13 cellular contexts compared by ENCODE assay signal in the genomic region with DNA sequence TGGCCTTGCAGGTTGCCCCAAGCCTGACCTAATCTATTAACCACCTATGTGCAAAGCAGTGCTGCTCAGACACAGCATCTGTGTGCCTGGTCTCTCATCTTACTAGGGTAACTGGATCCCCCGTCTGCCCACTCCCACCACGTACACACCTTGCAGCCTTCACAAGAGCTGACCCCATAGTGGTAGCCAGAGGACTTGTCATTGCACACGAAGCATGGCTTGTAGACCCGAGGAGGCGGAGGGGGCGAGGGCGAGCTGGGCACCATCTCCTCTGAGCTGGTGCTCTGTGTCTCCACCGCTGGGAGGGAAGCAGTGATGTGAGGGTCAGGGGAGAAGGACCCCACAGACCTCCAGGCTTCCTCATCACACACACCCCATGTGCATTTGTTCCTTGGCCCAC. TPM values are rescaled to one million over a fixed set of nuclear protein-coding genes. Genes with fewer than 3 reads are reported as not detected.
DNase-seq lines count a peak whose midpoint lies in the region; ATAC-seq and TF ChIP-seq lines count a peak whose summit lies in the region.
"Had no signal": no experiment of that assay in that cellular context is flagged by ENCODE, and none has a peak within 500 bp of the region (broad histone marks: within the 10 kb centered on the region; RNA-seq: fewer than 3 reads in every experiment).

No MANE protein-coding gene starts in this region.

- H3K27me3 Mint-ChIP-seq in CD4-positive, alpha-beta T cell = no peaks in the 10 kb centered on the region
- H3K27me3 Mint-ChIP-seq in activated CD8-positive, alpha-beta T cell treated with anti-CD3 and anti-CD28 coated beads for 36 hours = no peaks in the 10 kb centered on the region
- H3K27me3 Mint-ChIP-seq in naive B cell = no peaks in the 10 kb centered on the region

- H3K36me3 Mint-ChIP-seq in CD4-positive, alpha-beta T cell (ENCODE audit: low read depth) = peaks cover 72% of the 10 kb centered on the region
- peaks cover 24% of the 10 kb centered on the region for H3K36me3 Mint-ChIP-seq in activated CD8-positive, alpha-beta T cell treated with anti-CD3 and anti-CD28 coated beads for 36 hours (ENCODE audit: low read depth)
- no peaks in the 10 kb centered on the region for H3K36me3 Mint-ChIP-seq in naive B cell

- peak overlapping the region; percentile 31 for H3K27ac ChIP-seq in CD4-positive, alpha-beta T cell (ENCODE audit: low read depth, low read length)

- no peak for ATAC-seq in CD4-positive, alpha-beta T cell (ENCODE audit: poor library complexity)
- ATAC-seq in activated CD8-positive, alpha-beta T cell treated with anti-CD3 and anti-CD28 coated beads for 36 hours = no peak
- ATAC-seq in naive B cell (ENCODE audit: low read depth in 2 of 2) (no peak), GM21576 (IDR thresholded peaks at IDR 0.05; ENCODE audit: unreplicated experiment) (no peak)

- H3K27ac Mint-ChIP-seq in CD4-positive, alpha-beta T cell = peak overlapping the region; percentile 90
- H3K27ac Mint-ChIP-seq in activated CD8-positive, alpha-beta T cell treated with anti-CD3 and anti-CD28 coated beads for 36 hours = peak overlapping the region; percentile 95
- peak overlapping the region in 4 of 6 donors; percentile 69 to 91 (median 84) for H3K27ac Mint-ChIP-seq in naive B cell

- H3K9me3 ChIP-seq in CD4-positive, alpha-beta T cell (ENCODE audit: control insufficient read depth, low read length) = no peaks in the 10 kb centered on the region

- peaks cover 74% of the 10 kb centered on the region for H3K4me1 Mint-ChIP-seq in CD4-positive, alpha-beta T cell (ENCODE audit: low read depth)
- peaks cover 62% of the 10 kb centered on the region for H3K4me1 Mint-ChIP-seq in activated CD8-positive, alpha-beta T cell treated with anti-CD3 and anti-CD28 coated beads for 36 hours (ENCODE audit: low read depth)
- H3K4me1 Mint-ChIP-seq in naive B cell = peaks cover 63 to 82% (median 72%) of the 10 kb centered on the region in 3 donors

- intact Hi-C loops in CD4-positive, alpha-beta T cell (cut with DNase I, micrococcal nuclease) = no loop called here
- intact Hi-C loops in activated CD8-positive, alpha-beta T cell treated with anti-CD3 and anti-CD28 coated beads for 36 hours (cut with micrococcal nuclease) = loop anchor here (2.0 kb wide), 2 partner anchors 37 to 81 kb away; a partner anchor contains a TSS

- POLR2A ChIA-PET in CD4-positive, alpha-beta T cell (lab: Charles Lee) = interaction anchor here (1.3 to 3.5 kb wide), 5 partner anchors 35 to 108 kb away, joined by 4 to 17 read pairs (median 9); a partner anchor contains a TSS
- POLR2A ChIA-PET in activated CD8-positive, alpha-beta T cell treated with anti-CD3 and anti-CD28 coated beads for 36 hours (lab: Charles Lee) = interaction anchor here (1.2 to 7.7 kb wide), 9 partner anchors 9 to 83 kb away, joined by 3 to 78 read pairs (median 6); a partner anchor contains a TSS

- no peaks in the 10 kb centered on the region for H3K9me3 Mint-ChIP-seq in CD4-positive, alpha-beta T cell
- no peaks in the 10 kb centered on the region for H3K9me3 Mint-ChIP-seq in activated CD8-positive, alpha-beta T cell treated with anti-CD3 and anti-CD28 coated beads for 36 hours
- no peaks in the 10 kb centered on the region for H3K9me3 Mint-ChIP-seq in naive B cell

- no peaks in the 10 kb centered on the region for H3K27me3 ChIP-seq in CD4-positive, alpha-beta T cell (ENCODE audit: control insufficient read depth, insufficient read depth, low read length)

- H3K4me3 Mint-ChIP-seq in CD4-positive, alpha-beta T cell = peak overlapping the region; percentile 100
- H3K4me3 Mint-ChIP-seq in activated CD8-positive, alpha-beta T cell treated with anti-CD3 and anti-CD28 coated beads for 36 hours = no peak overlapping the region
- H3K4me3 Mint-ChIP-seq in naive B cell = peak overlapping the region in 1 of 8 donors; percentile 47

- TF ChIP-seq CTCF in CD4-positive, alpha-beta T cell (IDR thresholded peaks at IDR 0.05) = no peak
- no peak for TF ChIP-seq CTCF in activated CD8-positive, alpha-beta T cell treated with anti-CD3 and anti-CD28 coated beads for 36 hours (IDR thresholded peaks at IDR 0.05)

- no peak for DNase-seq in CD4-positive, alpha-beta T cell
- DNase-seq in activated CD8-positive, alpha-beta T cell treated with anti-CD3 and anti-CD28 coated beads for 36 hours = no peak
- DNase-seq in naive B cell (no peak), Ammon's horn (ENCODE audit: low spot score) (no peak), NCI-H524 treated with DMSO at 0.1 percent for 48 hours (lab: John Stamatoyannopoulos, UW) (no peak)
- DNase-seq: activated CD4-positive, CD25-positive, alpha-beta regulatory T cell; effector CD8-positive, alpha-beta T cell; Karpas-422; NCI-H2171; nucleus accumbens; stimulated activated CD4-positive, alpha-beta T cell treated with anti-CD3 and anti-CD28 coated beads, Interleukin-2, amount 100 ng/mL, for 24 hours had no signal

- CTCF ChIA-PET in CD4-positive, alpha-beta T cell (lab: Charles Lee) = interaction anchor here (8.3 kb wide), 1 partner anchor 36 kb away, joined by 68 read pairs; a partner anchor contains a TSS
- CTCF ChIA-PET in activated CD8-positive, alpha-beta T cell treated with anti-CD3 and anti-CD28 coated beads for 36 hours (lab: Charles Lee) = interaction anchor here (1.8 to 9.7 kb wide), 13 partner anchors 10 to 137 kb away, joined by 5 to 213 read pairs (median 23); a partner anchor contains a TSS

RNA-seq across cellular contexts. Expression of a gene that starts 8.4 kb away (rescaled TPM):
- total RNA-seq in CD4-positive, alpha-beta T cell = 100 to 1,000 TPM; 166 to 180 TPM
- total RNA-seq in activated CD8-positive, alpha-beta T cell treated with anti-CD3 and anti-CD28 coated beads for 36 hours = 100 to 1,000 TPM; 121 to 137 TPM
- 100 to 1,000 TPM in 1 of 6 donors, 10 to 100 TPM in 5; 63.2 to 174 (median 96.4) TPM for polyA plus RNA-seq in naive B cell (ENCODE audit: low read depth in 6 of 6)

RNA-seq across cellular contexts. Expression of a gene that starts 16.5 kb away (rescaled TPM):
- total RNA-seq in CD4-positive, alpha-beta T cell = 10 to 100 TPM; 14.0 to 15.8 TPM
- total RNA-seq in activated CD8-positive, alpha-beta T cell treated with anti-CD3 and anti-CD28 coated beads for 36 hours = 10 to 100 TPM; 19.7 to 20.3 TPM
- 1 to 10 TPM in 2 of 6 donors, under 1 TPM in 2, not detected in 2; 0.78 to 2.2 (median 1.3) TPM for polyA plus RNA-seq in naive B cell (ENCODE audit: low read depth in 6 of 6)

RNA-seq across cellular contexts. Expression of a gene that starts 34.8 kb away (rescaled TPM):
- total RNA-seq in CD4-positive, alpha-beta T cell = 10 to 100 TPM; 56.7 to 57.3 TPM
- 10 to 100 TPM; 13.8 to 18.6 TPM for total RNA-seq in activated CD8-positive, alpha-beta T cell treated with anti-CD3 and anti-CD28 coated beads for 36 hours
- polyA plus RNA-seq in naive B cell (ENCODE audit: low read depth in 6 of 6) = 1 to 10 TPM in 4 of 6 donors, under 1 TPM in 2; 0.19 to 1.8 (median 1.1) TPM

RNA-seq across cellular contexts. Expression of a gene that starts 35.0 kb away (rescaled TPM):
- 10 to 100 TPM; 24.4 to 24.7 TPM for total RNA-seq in CD4-positive, alpha-beta T cell
- total RNA-seq in activated CD8-positive, alpha-beta T cell treated with anti-CD3 and anti-CD28 coated beads for 36 hours = 10 to 100 TPM; 31.3 to 35.9 TPM
- polyA plus RNA-seq in naive B cell (ENCODE audit: low read depth in 6 of 6) = 1 to 10 TPM; 1.8 to 6.0 (median 4.2) TPM

RNA-seq across cellular contexts. Expression of a gene that starts 52.6 kb away (rescaled TPM):
- under 1 TPM; 0.20 to 0.71 TPM for total RNA-seq in CD4-positive, alpha-beta T cell
- total RNA-seq in activated CD8-positive, alpha-beta T cell treated with anti-CD3 and anti-CD28 coated beads for 36 hours = 10 to 100 TPM; 62.1 to 63.4 TPM
- polyA plus RNA-seq in naive B cell (ENCODE audit: low read depth in 6 of 6) = under 1 TPM in 3 of 6 donors, not detected in 3; 0.12 to 0.40 (median 0.23) TPM
- polyA plus RNA-seq: CD14-positive monocyte had no signal
